8 cellular contexts compared by ENCODE assay signal in genomic region chr19:15836345-15836594, GRCh38. TPM values are rescaled to one million over a fixed set of nuclear protein-coding genes. Genes with fewer than 3 reads are reported as not detected.
DNase-seq lines count a peak whose midpoint lies in the region; ATAC-seq, FAIRE-seq and TF ChIP-seq lines count a peak whose summit lies in the region.

No MANE protein-coding gene starts in this region.

- TSS peak; percentile 93 for BruUV-seq in OCI-LY7 (replicated peaks; lab: Mats Ljungman, UMichigan)

- CTCF ChIA-PET in OCI-LY7 (lab: Charles Lee; ENCODE audit: unreplicated experiment): no interaction called here

- POLR2A ChIA-PET in OCI-LY7 (lab: Charles Lee): interaction anchor here (0.5 to 1.7 kb wide), 3 partner anchors 11 to 26 kb away, joined by 4 to 5 read pairs (median 4); no protein-coding TSS in a partner anchor

- no peak overlapping the region for H3K4me3 Mint-ChIP-seq in chondrocyte (ENCODE audit: unreplicated experiment)

- H3K27ac Mint-ChIP-seq in chondrocyte (ENCODE audit: unreplicated experiment): no peak overlapping the region

- intact Hi-C loops in OCI-LY7 (cut with micrococcal nuclease; ENCODE audit: unreplicated experiment): loop anchor here (2.0 kb wide), 2 partner anchors 275 to 457 kb away; partner anchors contain the start of genes AKAP8 and RAB8A
- intact Hi-C loops in pancreas (cut with DNase I): no loop called here

- no peaks in the 10 kb centered on the region for H3K36me3 Mint-ChIP-seq in chondrocyte (ENCODE audit: low read depth)

- H3K27me3 ChIP-seq in effector memory CD4-positive, alpha-beta T cell (replicated peaks; ENCODE audit: control insufficient read depth, insufficient read depth, low read length, poor library complexity, severe bottlenecking): no peaks in the 10 kb centered on the region
- no peaks in the 10 kb centered on the region for H3K27me3 ChIP-seq in pancreas

- WGBS in pancreas, 2 donors: 1% methylated on average over 17 to 18 of the region's 18 CpGs

- H3K4me1 ChIP-seq in OCI-LY7 (ENCODE audit: insufficient read depth, low read length, poor library complexity, severe bottlenecking): peaks cover 18% of the 10 kb centered on the region
- peaks cover 9% of the 10 kb centered on the region for H3K4me1 ChIP-seq in effector memory CD4-positive, alpha-beta T cell (ENCODE audit: control insufficient read depth, insufficient read depth, low read length, poor library complexity, severe bottlenecking)
- H3K4me1 ChIP-seq in pancreas: peaks cover 0 to 6% (median 5%) of the 10 kb centered on the region in 3 donors

- H3K9me3 ChIP-seq in OCI-LY7 (ENCODE audit: low read length) (no peaks in the 10 kb centered on the region), pancreas (no peaks in the 10 kb centered on the region)
- no peaks in the 10 kb centered on the region for H3K9me3 ChIP-seq in effector memory CD4-positive, alpha-beta T cell (ENCODE audit: control insufficient read depth, low read length)

- peaks cover 10% of the 10 kb centered on the region for H3K9me3 Mint-ChIP-seq in chondrocyte (ENCODE audit: low read depth)

- peak overlapping the region; percentile 77 for H3K4me2 ChIP-seq in OCI-LY7 (ENCODE audit: low read length)

- H3K79me2 ChIP-seq in OCI-LY7 (ENCODE audit: insufficient read depth, low read depth, low read length): no peaks in the 10 kb centered on the region

- no peaks in the 10 kb centered on the region for H3K4me1 Mint-ChIP-seq in chondrocyte (ENCODE audit: low read depth)

- no peak for ATAC-seq in pancreas

- no peaks in the 10 kb centered on the region for H3K36me3 ChIP-seq in OCI-LY7 (ENCODE audit: insufficient read depth, low read length)
- no peaks in the 10 kb centered on the region for H3K36me3 ChIP-seq in effector memory CD4-positive, alpha-beta T cell (ENCODE audit: control insufficient read depth, insufficient read depth, low read length)
- H3K36me3 ChIP-seq in pancreas: no peaks in the 10 kb centered on the region

- peak; percentile 2 for DNase-seq in NCI-H1092 treated with DMSO at 0.1 percent for 48 hours (lab: John Stamatoyannopoulos, UW)
- no peak for DNase-seq in NCI-H1092 (lab: John Stamatoyannopoulos, UW)
- peak; percentile 50 for DNase-seq in OCI-LY7 (ENCODE audit: low spot score)
- DNase-seq in effector memory CD4-positive, alpha-beta T cell: no peak
- DNase-seq in pancreas: no peak
- no peak for DNase-seq in chondrocyte (ENCODE audit: low spot score)
- DNase-seq in NK-92 treated with Interleukin-12 subunit alpha and Interleukin-12 subunit beta, amount 100 ng/mL, for 24 hours (lab: John Stamatoyannopoulos, UW): no peak
- DNase-seq in NCI-H1694 treated with DMSO at 0.1 percent for 48 hours (lab: John Stamatoyannopoulos, UW): no peak

- peak overlapping the region; percentile 82 for H3K4me3 ChIP-seq in OCI-LY7 (ENCODE audit: low read depth, low read length, poor library complexity, severe bottlenecking)
- H3K4me3 ChIP-seq in effector memory CD4-positive, alpha-beta T cell (ENCODE audit: insufficient read depth, low read depth, low read length, poor library complexity, severe bottlenecking): peak overlapping the region; percentile 79
- peak overlapping the region; percentile 67 to 94 (median 75) for H3K4me3 ChIP-seq in pancreas

- H3K27me3 Mint-ChIP-seq in chondrocyte (ENCODE audit: low read depth): no peaks in the 10 kb centered on the region

- peak overlapping the region; percentile 86 for H2AFZ ChIP-seq in OCI-LY7 (ENCODE audit: low read length)

- no peak for FAIRE-seq in pancreas (lab: Jason Lieb, UNC)

- TF ChIP-seq CTCF in OCI-LY7 (conservative IDR thresholded peaks at IDR 0.05; ENCODE audit: low read length) (no peak), pancreas (IDR thresholded peaks at IDR 0.05) (no peak), chondrocyte (IDR thresholded peaks at IDR 0.05) (no peak)

- H3K9me2 ChIP-seq in OCI-LY7 (ENCODE audit: insufficient read depth, low read length): no peaks in the 10 kb centered on the region

- peak overlapping the region; percentile 89 for H3K27ac ChIP-seq in OCI-LY7 (ENCODE audit: low read depth, low read length, poor library complexity, severe bottlenecking)
- H3K27ac ChIP-seq in effector memory CD4-positive, alpha-beta T cell (ENCODE audit: insufficient read depth, low read length, poor library complexity, severe bottlenecking): peak overlapping the region; percentile 94
- H3K27ac ChIP-seq in pancreas: peak overlapping the region; percentile 97 to 99 (median 99)

- H4K20me1 ChIP-seq in OCI-LY7 (ENCODE audit: insufficient read depth, low read length): no peaks in the 10 kb centered on the region

RNA-seq across cellular contexts. Expression of gene OR10H1, which starts 20.8 kb away (rescaled TPM):
- not detected in 2 replicates for total RNA-seq in OCI-LY7 (2014; rRNA removed; shearing (Covaris generic))
- total RNA-seq in OCI-LY7 (2022) (0.11 TPM in 1 of 2 replicates, not detected in the other), pancreas (under 1 TPM in 1 of 6 donors, not detected in 5; 0.03 TPM), chondrocyte (not detected in 3 replicates)
- not detected for polyA plus RNA-seq in pancreas

RNA-seq across cellular contexts. Expression of gene OR10H5, which starts 48.8 kb away (rescaled TPM):
- total RNA-seq in OCI-LY7 (2014; rRNA removed; shearing (Covaris generic)): not detected in 2 replicates
- total RNA-seq in OCI-LY7 (2022) (not detected in 2 replicates), pancreas (not detected), chondrocyte (not detected in 3 replicates)
- under 1 TPM in 1 of 2 donors, not detected in 1; 0.05 TPM for polyA plus RNA-seq in pancreas

Comparison
In these comparisons a context has a peak if more than half of its experiments do, and no peak if none do; other contexts are left out.
1. DNase-seq: peak in NCI-H1092 treated with DMSO at 0.1 percent for 48 hours (single experiment) and OCI-LY7 (single experiment); none in NCI-H1092 (single experiment), effector memory CD4-positive, alpha-beta T cell (0 of 3), pancreas (0 of 6), chondrocyte (single experiment), NK-92 treated with Interleukin-12 subunit alpha and Interleukin-12 subunit beta, amount 100 ng/mL, for 24 hours (single experiment) and NCI-H1694 treated with DMSO at 0.1 percent for 48 hours (single experiment).
2. Peak in every context shown above with its lines, with median percentiles within 50 percentile points of each other: H3K27ac ChIP-seq and H3K4me3 ChIP-seq.